Comparison of ENCODE assay signal across 1 cellular context in genomic region chr7:126718419-126718818, GRCh38.
TF ChIP-seq lines count a peak whose summit lies in the region.

No MANE protein-coding gene starts in this region.

TF ChIP-seq in K562, 482 proteins besides CTCF, POLR2A, EP300 and RAD21 (continued from another document):
- no peak for TF ChIP-seq ZBTB40 (IDR thresholded peaks at IDR 0.05)
- no peak for TF ChIP-seq ZBTB40 (CRISPR knock-in tag; IDR thresholded peaks at IDR 0.05)
- TF ChIP-seq POLR2G (IDR thresholded peaks at IDR 0.05; ENCODE audit: low read depth, low read length) = no peak
- TF ChIP-seq LARP7 (IDR thresholded peaks at IDR 0.05) = no peak
